In the genomic region with DNA sequence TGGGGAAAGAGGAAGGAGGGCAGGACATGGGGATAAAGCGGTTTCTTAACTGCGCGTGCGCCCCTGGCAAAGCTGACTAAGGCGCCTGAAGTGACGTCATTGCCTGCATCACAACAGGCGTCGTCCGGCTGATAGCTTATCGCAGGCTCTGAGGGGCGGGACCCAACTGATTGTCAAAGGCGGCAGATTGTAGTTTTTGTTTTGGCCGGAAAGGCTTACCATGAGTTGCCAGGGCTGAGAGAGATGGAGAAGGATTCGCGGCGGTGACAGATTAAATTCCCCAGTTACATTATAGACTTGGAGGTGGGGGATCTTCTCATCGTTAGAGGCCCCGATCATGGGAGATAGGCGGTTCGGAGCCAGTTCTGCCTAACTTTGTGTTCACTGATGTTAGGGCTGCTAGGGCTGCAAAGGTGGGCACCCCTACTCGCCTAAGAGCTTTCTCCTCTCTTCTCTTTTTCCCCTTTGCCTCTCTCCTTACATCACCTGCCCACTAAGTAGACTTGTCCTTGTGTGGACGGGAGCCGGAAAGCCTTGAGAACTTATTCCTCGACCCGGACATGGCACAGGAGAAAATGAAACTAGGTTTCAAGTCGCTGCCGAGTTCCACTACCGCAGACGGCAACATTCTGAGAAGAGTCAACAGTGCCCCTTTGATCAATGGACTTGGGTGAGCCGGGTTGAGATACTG, we compare ENCODE assay signal across 1 cellular context.
A peak's percentile ranks its signal among the peaks of the same experiment; 100 is the strongest.
TF ChIP-seq lines count a peak whose summit lies in the region.

No MANE protein-coding gene starts in this region.

TF ChIP-seq in HepG2, 621 proteins besides CTCF, POLR2A, EP300 and RAD21 (continued from another document and continues in another):
- TF ChIP-seq CBX5 (CRISPR knock-in tag; IDR thresholded peaks at IDR 0.05; ENCODE audit: borderline replicate concordance) (no peak), HHEX (CRISPR knock-in tag; IDR thresholded peaks at IDR 0.05) (no peak), SMAD9 (CRISPR knock-in tag; IDR thresholded peaks at IDR 0.05) (no peak), NFE2 (CRISPR knock-in tag; IDR thresholded peaks at IDR 0.05) (no peak), ESRRA (CRISPR knock-in tag; IDR thresholded peaks at IDR 0.05; ENCODE audit: low read depth) (no peak), ZNF337 (CRISPR knock-in tag; IDR thresholded peaks at IDR 0.05; ENCODE audit: borderline replicate concordance, low read depth) (no peak), TP53 (CRISPR knock-in tag; conservative IDR thresholded peaks at IDR 0.05) (no peak), U2AF1 (optimal IDR thresholded peaks at IDR 0.05; ENCODE audit: low read depth, low read length) (no peak), MIER2 (CRISPR knock-in tag; IDR thresholded peaks at IDR 0.05) (no peak), SAP130 (CRISPR knock-in tag; IDR thresholded peaks at IDR 0.05; ENCODE audit: low read depth) (peak; percentile 83), MEIS2 (CRISPR knock-in tag; IDR thresholded peaks at IDR 0.05) (no peak), POLR2G (IDR thresholded peaks at IDR 0.05; ENCODE audit: low read depth, low read length) (peak; percentile 31; the same call in 1 of the 2 replicates), SOX13 (IDR thresholded peaks at IDR 0.05) (no peak), SOX13 (CRISPR knock-in tag; conservative IDR thresholded peaks at IDR 0.05 in 1 of 2, IDR thresholded peaks at IDR 0.05 in 1 of 2) (no peak), HNRNPH1 (optimal IDR thresholded peaks at IDR 0.05; ENCODE audit: low read depth, low read length) (no peak), JUNB (CRISPR knock-in tag; IDR thresholded peaks at IDR 0.05; ENCODE audit: borderline replicate concordance) (no peak), HOXA7 (CRISPR knock-in tag; IDR thresholded peaks at IDR 0.05) (no peak), ZKSCAN8 (CRISPR knock-in tag; IDR thresholded peaks at IDR 0.05; ENCODE audit: borderline replicate concordance) (no peak), HOXA9 (CRISPR knock-in tag; IDR thresholded peaks at IDR 0.05; ENCODE audit: borderline replicate concordance) (no peak), RARG (CRISPR knock-in tag; IDR thresholded peaks at IDR 0.05; ENCODE audit: low read depth) (no peak), ZNF382 (CRISPR knock-in tag; IDR thresholded peaks at IDR 0.05; ENCODE audit: borderline replicate concordance) (no peak), ZSCAN22 (CRISPR knock-in tag; IDR thresholded peaks at IDR 0.05) (no peak), ZNF589 (CRISPR knock-in tag; conservative IDR thresholded peaks at IDR 0.05) (no peak), ASH2L (IDR thresholded peaks at IDR 0.05; ENCODE audit: insufficient read length, low read depth, low read length) (peak; percentile 18), CC2D1A (CRISPR knock-in tag; IDR thresholded peaks at IDR 0.05) (no peak), ZMYM4 (CRISPR knock-in tag; IDR thresholded peaks at IDR 0.05) (0 out of 2 replicates have a peak, but pooled peaks have one; percentile 34), SP1 (IDR thresholded peaks at IDR 0.05) (no peak), SP1 (CRISPR knock-in tag; IDR thresholded peaks at IDR 0.05) (no peak), ZNF468 (CRISPR knock-in tag; IDR thresholded peaks at IDR 0.05) (no peak), CREM (IDR thresholded peaks at IDR 0.05) (peak; percentile 87), CREM (CRISPR knock-in tag; IDR thresholded peaks at IDR 0.05) (no peak), TSC22D2 (CRISPR knock-in tag; IDR thresholded peaks at IDR 0.05; ENCODE audit: borderline replicate concordance) (no peak), REXO4 (CRISPR knock-in tag; IDR thresholded peaks at IDR 0.05; ENCODE audit: borderline replicate concordance) (no peak), RFX5 (IDR thresholded peaks at IDR 0.05; ENCODE audit: low read depth, low read length) (peak; percentile 26; the same call in 1 of the 2 replicates)
- TF ChIP-seq, protein P1, sequence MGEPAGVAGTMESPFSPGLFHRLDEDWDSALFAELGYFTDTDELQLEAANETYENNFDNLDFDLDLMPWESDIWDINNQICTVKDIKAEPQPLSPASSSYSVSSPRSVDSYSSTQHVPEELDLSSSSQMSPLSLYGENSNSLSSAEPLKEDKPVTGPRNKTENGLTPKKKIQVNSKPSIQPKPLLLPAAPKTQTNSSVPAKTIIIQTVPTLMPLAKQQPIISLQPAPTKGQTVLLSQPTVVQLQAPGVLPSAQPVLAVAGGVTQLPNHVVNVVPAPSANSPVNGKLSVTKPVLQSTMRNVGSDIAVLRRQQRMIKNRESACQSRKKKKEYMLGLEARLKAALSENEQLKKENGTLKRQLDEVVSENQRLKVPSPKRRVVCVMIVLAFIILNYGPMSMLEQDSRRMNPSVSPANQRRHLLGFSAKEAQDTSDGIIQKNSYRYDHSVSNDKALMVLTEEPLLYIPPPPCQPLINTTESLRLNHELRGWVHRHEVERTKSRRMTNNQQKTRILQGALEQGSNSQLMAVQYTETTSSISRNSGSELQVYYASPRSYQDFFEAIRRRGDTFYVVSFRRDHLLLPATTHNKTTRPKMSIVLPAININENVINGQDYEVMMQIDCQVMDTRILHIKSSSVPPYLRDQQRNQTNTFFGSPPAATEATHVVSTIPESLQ (CRISPR knock-in tag; conservative IDR thresholded peaks at IDR 0.05), result no peak
- TF ChIP-seq, protein P2, sequence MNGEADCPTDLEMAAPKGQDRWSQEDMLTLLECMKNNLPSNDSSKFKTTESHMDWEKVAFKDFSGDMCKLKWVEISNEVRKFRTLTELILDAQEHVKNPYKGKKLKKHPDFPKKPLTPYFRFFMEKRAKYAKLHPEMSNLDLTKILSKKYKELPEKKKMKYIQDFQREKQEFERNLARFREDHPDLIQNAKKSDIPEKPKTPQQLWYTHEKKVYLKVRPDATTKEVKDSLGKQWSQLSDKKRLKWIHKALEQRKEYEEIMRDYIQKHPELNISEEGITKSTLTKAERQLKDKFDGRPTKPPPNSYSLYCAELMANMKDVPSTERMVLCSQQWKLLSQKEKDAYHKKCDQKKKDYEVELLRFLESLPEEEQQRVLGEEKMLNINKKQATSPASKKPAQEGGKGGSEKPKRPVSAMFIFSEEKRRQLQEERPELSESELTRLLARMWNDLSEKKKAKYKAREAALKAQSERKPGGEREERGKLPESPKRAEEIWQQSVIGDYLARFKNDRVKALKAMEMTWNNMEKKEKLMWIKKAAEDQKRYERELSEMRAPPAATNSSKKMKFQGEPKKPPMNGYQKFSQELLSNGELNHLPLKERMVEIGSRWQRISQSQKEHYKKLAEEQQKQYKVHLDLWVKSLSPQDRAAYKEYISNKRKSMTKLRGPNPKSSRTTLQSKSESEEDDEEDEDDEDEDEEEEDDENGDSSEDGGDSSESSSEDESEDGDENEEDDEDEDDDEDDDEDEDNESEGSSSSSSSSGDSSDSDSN (CRISPR knock-in tag; IDR thresholded peaks at IDR 0.05), result 0 out of 2 replicates have a peak, but pooled peaks have one; percentile 29
- TF ChIP-seq, protein P3, sequence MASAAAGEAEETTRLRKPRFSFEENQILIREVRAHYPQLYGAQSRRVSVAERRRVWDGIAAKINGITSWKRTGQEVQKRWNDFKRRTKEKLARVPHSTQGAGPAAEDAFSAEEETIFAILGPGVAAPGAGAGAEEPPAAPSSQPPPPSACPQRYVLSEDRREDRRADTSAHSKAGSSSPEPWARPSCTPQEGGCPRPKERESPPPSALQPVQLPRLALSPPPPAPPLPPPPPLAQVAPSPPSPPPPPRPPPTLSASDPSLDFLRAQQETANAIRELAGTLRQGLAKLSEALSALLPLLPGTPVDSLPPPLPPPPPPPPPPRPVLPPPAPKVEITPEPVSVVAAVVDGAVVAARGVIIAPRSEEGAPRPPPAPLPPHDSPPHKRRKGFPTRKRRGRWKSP (CRISPR knock-in tag; IDR thresholded peaks at IDR 0.05), result no peak
- TF ChIP-seq, protein P4, sequence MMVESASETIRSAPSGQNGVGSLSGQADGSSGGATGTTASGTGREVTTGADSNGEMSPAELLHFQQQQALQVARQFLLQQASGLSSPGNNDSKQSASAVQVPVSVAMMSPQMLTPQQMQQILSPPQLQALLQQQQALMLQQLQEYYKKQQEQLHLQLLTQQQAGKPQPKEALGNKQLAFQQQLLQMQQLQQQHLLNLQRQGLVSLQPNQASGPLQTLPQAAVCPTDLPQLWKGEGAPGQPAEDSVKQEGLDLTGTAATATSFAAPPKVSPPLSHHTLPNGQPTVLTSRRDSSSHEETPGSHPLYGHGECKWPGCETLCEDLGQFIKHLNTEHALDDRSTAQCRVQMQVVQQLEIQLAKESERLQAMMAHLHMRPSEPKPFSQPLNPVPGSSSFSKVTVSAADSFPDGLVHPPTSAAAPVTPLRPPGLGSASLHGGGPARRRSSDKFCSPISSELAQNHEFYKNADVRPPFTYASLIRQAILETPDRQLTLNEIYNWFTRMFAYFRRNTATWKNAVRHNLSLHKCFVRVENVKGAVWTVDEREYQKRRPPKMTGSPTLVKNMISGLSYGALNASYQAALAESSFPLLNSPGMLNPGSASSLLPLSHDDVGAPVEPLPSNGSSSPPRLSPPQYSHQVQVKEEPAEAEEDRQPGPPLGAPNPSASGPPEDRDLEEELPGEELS (CRISPR knock-in tag; IDR thresholded peaks at IDR 0.05), result no peak
- TF ChIP-seq, protein P5, sequence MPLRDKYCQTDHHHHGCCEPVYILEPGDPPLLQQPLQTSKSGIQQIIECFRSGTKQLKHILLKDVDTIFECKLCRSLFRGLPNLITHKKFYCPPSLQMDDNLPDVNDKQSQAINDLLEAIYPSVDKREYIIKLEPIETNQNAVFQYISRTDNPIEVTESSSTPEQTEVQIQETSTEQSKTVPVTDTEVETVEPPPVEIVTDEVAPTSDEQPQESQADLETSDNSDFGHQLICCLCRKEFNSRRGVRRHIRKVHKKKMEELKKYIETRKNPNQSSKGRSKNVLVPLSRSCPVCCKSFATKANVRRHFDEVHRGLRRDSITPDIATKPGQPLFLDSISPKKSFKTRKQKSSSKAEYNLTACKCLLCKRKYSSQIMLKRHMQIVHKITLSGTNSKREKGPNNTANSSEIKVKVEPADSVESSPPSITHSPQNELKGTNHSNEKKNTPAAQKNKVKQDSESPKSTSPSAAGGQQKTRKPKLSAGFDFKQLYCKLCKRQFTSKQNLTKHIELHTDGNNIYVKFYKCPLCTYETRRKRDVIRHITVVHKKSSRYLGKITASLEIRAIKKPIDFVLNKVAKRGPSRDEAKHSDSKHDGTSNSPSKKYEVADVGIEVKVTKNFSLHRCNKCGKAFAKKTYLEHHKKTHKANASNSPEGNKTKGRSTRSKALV (CRISPR knock-in tag; IDR thresholded peaks at IDR 0.05), result no peak
- TF ChIP-seq, protein P6, sequence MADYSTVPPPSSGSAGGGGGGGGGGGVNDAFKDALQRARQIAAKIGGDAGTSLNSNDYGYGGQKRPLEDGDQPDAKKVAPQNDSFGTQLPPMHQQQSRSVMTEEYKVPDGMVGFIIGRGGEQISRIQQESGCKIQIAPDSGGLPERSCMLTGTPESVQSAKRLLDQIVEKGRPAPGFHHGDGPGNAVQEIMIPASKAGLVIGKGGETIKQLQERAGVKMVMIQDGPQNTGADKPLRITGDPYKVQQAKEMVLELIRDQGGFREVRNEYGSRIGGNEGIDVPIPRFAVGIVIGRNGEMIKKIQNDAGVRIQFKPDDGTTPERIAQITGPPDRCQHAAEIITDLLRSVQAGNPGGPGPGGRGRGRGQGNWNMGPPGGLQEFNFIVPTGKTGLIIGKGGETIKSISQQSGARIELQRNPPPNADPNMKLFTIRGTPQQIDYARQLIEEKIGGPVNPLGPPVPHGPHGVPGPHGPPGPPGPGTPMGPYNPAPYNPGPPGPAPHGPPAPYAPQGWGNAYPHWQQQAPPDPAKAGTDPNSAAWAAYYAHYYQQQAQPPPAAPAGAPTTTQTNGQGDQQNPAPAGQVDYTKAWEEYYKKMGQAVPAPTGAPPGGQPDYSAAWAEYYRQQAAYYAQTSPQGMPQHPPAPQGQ (CRISPR knock-in tag; IDR thresholded peaks at IDR 0.05; ENCODE audit: borderline replicate concordance), result no peak
- TF ChIP-seq, protein P7, sequence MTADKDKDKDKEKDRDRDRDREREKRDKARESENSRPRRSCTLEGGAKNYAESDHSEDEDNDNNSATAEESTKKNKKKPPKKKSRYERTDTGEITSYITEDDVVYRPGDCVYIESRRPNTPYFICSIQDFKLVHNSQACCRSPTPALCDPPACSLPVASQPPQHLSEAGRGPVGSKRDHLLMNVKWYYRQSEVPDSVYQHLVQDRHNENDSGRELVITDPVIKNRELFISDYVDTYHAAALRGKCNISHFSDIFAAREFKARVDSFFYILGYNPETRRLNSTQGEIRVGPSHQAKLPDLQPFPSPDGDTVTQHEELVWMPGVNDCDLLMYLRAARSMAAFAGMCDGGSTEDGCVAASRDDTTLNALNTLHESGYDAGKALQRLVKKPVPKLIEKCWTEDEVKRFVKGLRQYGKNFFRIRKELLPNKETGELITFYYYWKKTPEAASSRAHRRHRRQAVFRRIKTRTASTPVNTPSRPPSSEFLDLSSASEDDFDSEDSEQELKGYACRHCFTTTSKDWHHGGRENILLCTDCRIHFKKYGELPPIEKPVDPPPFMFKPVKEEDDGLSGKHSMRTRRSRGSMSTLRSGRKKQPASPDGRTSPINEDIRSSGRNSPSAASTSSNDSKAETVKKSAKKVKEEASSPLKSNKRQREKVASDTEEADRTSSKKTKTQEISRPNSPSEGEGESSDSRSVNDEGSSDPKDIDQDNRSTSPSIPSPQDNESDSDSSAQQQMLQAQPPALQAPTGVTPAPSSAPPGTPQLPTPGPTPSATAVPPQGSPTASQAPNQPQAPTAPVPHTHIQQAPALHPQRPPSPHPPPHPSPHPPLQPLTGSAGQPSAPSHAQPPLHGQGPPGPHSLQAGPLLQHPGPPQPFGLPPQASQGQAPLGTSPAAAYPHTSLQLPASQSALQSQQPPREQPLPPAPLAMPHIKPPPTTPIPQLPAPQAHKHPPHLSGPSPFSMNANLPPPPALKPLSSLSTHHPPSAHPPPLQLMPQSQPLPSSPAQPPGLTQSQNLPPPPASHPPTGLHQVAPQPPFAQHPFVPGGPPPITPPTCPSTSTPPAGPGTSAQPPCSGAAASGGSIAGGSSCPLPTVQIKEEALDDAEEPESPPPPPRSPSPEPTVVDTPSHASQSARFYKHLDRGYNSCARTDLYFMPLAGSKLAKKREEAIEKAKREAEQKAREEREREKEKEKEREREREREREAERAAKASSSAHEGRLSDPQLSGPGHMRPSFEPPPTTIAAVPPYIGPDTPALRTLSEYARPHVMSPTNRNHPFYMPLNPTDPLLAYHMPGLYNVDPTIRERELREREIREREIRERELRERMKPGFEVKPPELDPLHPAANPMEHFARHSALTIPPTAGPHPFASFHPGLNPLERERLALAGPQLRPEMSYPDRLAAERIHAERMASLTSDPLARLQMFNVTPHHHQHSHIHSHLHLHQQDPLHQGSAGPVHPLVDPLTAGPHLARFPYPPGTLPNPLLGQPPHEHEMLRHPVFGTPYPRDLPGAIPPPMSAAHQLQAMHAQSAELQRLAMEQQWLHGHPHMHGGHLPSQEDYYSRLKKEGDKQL (CRISPR knock-in tag; IDR thresholded peaks at IDR 0.05; ENCODE audit: low read depth), result no peak
- TF ChIP-seq, protein P8, sequence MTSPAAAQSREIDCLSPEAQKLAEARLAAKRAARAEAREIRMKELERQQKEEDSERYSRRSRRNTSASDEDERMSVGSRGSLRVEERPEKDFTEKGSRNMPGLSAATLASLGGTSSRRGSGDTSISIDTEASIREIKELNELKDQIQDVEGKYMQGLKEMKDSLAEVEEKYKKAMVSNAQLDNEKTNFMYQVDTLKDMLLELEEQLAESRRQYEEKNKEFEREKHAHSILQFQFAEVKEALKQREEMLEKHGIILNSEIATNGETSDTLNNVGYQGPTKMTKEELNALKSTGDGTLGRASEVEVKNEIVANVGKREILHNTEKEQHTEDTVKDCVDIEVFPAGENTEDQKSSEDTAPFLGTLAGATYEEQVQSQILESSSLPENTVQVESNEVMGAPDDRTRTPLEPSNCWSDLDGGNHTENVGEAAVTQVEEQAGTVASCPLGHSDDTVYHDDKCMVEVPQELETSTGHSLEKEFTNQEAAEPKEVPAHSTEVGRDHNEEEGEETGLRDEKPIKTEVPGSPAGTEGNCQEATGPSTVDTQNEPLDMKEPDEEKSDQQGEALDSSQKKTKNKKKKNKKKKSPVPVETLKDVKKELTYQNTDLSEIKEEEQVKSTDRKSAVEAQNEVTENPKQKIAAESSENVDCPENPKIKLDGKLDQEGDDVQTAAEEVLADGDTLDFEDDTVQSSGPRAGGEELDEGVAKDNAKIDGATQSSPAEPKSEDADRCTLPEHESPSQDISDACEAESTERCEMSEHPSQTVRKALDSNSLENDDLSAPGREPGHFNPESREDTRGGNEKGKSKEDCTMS (CRISPR knock-in tag; conservative IDR thresholded peaks at IDR 0.05), result no peak
